Comparison of ENCODE assay signal across 30 cellular contexts in genomic region chrX:32825009-32825408, GRCh38.
"Had no signal": no experiment of that assay in that cellular context is flagged by ENCODE, and none has a peak within 500 bp of the region (broad histone marks: within the 10 kb centered on the region; RNA-seq: fewer than 3 reads in every experiment).

No MANE protein-coding gene starts in this region.

- H3K36me3 ChIP-seq: adrenal gland, breast epithelium, cardiac muscle cell, colonic mucosa, heart left ventricle had no signal

- H3K9me3 ChIP-seq: adrenal gland, breast epithelium, colonic mucosa, heart left ventricle had no signal

- H3K27ac ChIP-seq: adrenal gland, breast epithelium, cardiac muscle cell, colonic mucosa, dorsolateral prefrontal cortex, heart left ventricle had no signal

- H3K27me3 ChIP-seq: adrenal gland, breast epithelium, cardiac muscle cell, colonic mucosa, heart left ventricle had no signal

- DNase-seq: activated CD4-positive, alpha-beta memory T cell treated with anti-CD3 and anti-CD28 coated beads for 36 hours; activated CD4-positive, alpha-beta T cell treated with anti-CD3 and anti-CD28 coated beads for 36 hours; activated CD4-positive, alpha-beta T cell treated with anti-CD3 and anti-CD28 coated beads, Interleukin-2, amount 10 ng/mL, durations not matched to agents 24 days and 14 days; activated CD4-positive, CD25-positive, alpha-beta regulatory T cell; activated CD4-positive, CD25-positive, alpha-beta regulatory T cell treated with anti-CD3 and anti-CD28 coated beads, Interleukin-2, amount 50 U/mL, for 72 hours; activated CD8-positive, alpha-beta memory T cell treated with anti-CD3 and anti-CD28 coated beads, Interleukin-2, amount 10 ng/mL, durations not matched to agents 7 days and 5 days; activated CD8-positive, alpha-beta memory T cell treated with anti-CD3 and anti-CD28 coated beads, Interleukin-2, amount 50 U/mL, for 4 hours; activated CD8-positive, alpha-beta T cell treated with anti-CD3 and anti-CD28 coated beads, Interleukin-2, amount 10 ng/mL, durations not matched to agents 7 days and 5 days; activated effector memory CD4-positive, alpha-beta T cell treated with anti-CD3 and anti-CD28 coated beads, Interleukin-2, amount 50 U/mL, for 16 hours; activated naive CD4-positive, alpha-beta T cell treated with anti-CD3 and anti-CD28 coated beads for 36 hours; activated naive CD8-positive, alpha-beta T cell treated with anti-CD3 and anti-CD28 coated beads for 36 hours; activated naive CD8-positive, alpha-beta T cell treated with anti-CD3 and anti-CD28 coated beads, Interleukin-2, amount 50 U/mL, for 24 hours; activated T-cell treated with anti-CD3 and anti-CD28 coated beads, Interleukin-2, amount 50 U/mL, for 1 hour; activated T-cell treated with anti-CD3 and anti-CD28 coated beads, Interleukin-2, amount 50 U/mL, for 48 hours; adrenal gland; amygdala; aorta; central memory CD4-positive, alpha-beta T cell; cerebellar nuclear complex; colonic mucosa; dorsolateral prefrontal cortex; effector memory CD4-positive, alpha-beta T cell; endodermal cell; foreskin fibroblast; glutamatergic neuron; heart left ventricle; T-helper 2 cell had no signal

- H3K4me3 ChIP-seq: adrenal gland, breast epithelium, cardiac muscle cell, colonic mucosa, dorsolateral prefrontal cortex, heart left ventricle had no signal

- ATAC-seq: activated CD4-positive, alpha-beta T cell treated with anti-CD3 and anti-CD28 coated beads for 36 hours; activated CD8-positive, alpha-beta memory T cell treated with anti-CD3 and anti-CD28 coated beads, Interleukin-2, amount 10 ng/mL, durations not matched to agents 7 days and 5 days; activated CD8-positive, alpha-beta T cell treated with anti-CD3 and anti-CD28 coated beads, Interleukin-2, amount 10 ng/mL, durations not matched to agents 7 days and 5 days; activated naive CD8-positive, alpha-beta T cell treated with anti-CD3 and anti-CD28 coated beads, Interleukin-2, amount 50 U/mL, for 24 hours; esophagus mucosa had no signal

- H3K4me1 ChIP-seq: breast epithelium, colonic mucosa had no signal
